ENCODE assay signal across 10 cellular contexts in the genomic region with DNA sequence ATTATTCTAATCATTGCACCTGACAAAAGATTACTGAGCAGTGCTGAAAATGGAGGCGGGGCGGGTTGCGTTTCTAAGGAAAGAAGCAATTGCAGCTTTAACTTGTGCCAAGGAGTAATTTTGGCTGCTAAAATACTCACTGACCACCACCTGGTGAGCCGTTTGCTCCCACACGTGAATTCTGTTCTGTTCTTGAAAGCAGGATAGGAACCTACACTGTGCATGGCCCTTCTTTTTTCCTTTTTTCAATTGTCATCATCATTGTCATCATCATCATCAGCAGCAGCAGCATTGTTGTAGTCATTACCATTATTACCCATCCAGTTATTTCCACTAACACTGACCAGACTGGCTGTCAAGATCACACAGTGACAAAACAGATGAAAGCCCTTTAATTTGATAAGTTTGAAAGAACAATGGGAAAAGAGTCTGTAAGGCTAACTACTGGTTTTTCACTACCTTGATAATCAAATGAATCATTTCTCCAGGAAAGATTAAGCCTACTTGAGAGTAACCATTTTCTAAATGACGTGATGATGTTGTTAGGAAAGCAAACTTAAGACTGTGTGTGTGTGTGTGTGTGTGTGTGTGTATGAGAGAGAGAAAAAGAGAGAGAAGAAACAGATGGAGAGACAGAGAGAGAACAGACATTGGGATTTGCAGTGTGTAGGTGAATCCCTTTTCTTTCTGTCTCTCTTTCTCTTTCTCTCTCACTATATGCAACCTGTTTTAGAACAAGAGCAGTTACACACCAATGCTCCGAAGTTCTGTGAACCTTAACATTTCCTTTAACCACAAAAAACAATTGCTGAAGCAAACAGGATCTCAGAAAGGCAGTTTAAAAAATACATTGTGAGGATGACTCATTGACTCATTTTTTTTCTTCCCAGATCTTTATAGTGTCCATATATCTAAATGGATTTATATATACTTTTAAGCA. TPM values are rescaled to one million over a fixed set of nuclear protein-coding genes. Genes with fewer than 3 reads are reported as not detected.
DNase-seq lines count a peak whose midpoint lies in the region; ATAC-seq and TF ChIP-seq lines count a peak whose summit lies in the region.
"Had no signal": no experiment of that assay in that cellular context is flagged by ENCODE, and none has a peak within 500 bp of the region (broad histone marks: within the 10 kb centered on the region; RNA-seq: fewer than 3 reads in every experiment).

No MANE protein-coding gene starts in this region.

- peaks cover 5% of the 10 kb centered on the region for H3K36me3 Mint-ChIP-seq in activated T-cell treated with anti-CD3 and anti-CD28 coated beads, Interleukin-2, amount 50 U/mL, for 4 hours (ENCODE audit: insufficient read depth)
- peaks cover 35% of the 10 kb centered on the region for H3K36me3 Mint-ChIP-seq in IgD-negative memory B cell
- peaks cover 10% of the 10 kb centered on the region for H3K36me3 Mint-ChIP-seq in stimulated activated naive CD8-positive, alpha-beta T cell treated with anti-CD3 and anti-CD28 coated beads, Interleukin-15, Interleukin-2, amounts not matched to agents 100 ng/mL and 50 ng/mL, for 24 hours (ENCODE audit: low read depth)

- H3K9me3 Mint-ChIP-seq in activated T-cell treated with anti-CD3 and anti-CD28 coated beads, Interleukin-2, amount 50 U/mL, for 4 hours = peaks cover 6% of the 10 kb centered on the region
- peaks cover 0 to 2% (median 0%) of the 10 kb centered on the region in 3 donors for H3K9me3 Mint-ChIP-seq in IgD-negative memory B cell
- peaks cover 7% of the 10 kb centered on the region for H3K9me3 Mint-ChIP-seq in stimulated activated naive CD8-positive, alpha-beta T cell treated with anti-CD3 and anti-CD28 coated beads, Interleukin-15, Interleukin-2, amounts not matched to agents 100 ng/mL and 50 ng/mL, for 24 hours

- ATAC-seq in activated T-cell treated with anti-CD3 and anti-CD28 coated beads, Interleukin-2, amount 50 U/mL, for 4 hours = peak; percentile 31 to 33
- no peak for ATAC-seq in HG03457 (IDR thresholded peaks at IDR 0.05; ENCODE audit: unreplicated experiment)

- H3K27ac ChIP-seq in tibial artery = no peak overlapping the region

- H3K4me3 Mint-ChIP-seq in activated T-cell treated with anti-CD3 and anti-CD28 coated beads, Interleukin-2, amount 50 U/mL, for 4 hours = peak overlapping the region; percentile 94
- H3K4me3 Mint-ChIP-seq in IgD-negative memory B cell = peak overlapping the region; percentile 99 to 100 (median 99)
- H3K4me3 Mint-ChIP-seq in stimulated activated naive CD8-positive, alpha-beta T cell treated with anti-CD3 and anti-CD28 coated beads, Interleukin-15, Interleukin-2, amounts not matched to agents 100 ng/mL and 50 ng/mL, for 24 hours = peak overlapping the region; percentile 91

- no peaks in the 10 kb centered on the region for H3K9me3 ChIP-seq in tibial artery

- no peaks in the 10 kb centered on the region for H3K27me3 ChIP-seq in tibial artery

- H3K4me1 ChIP-seq in tibial artery = peaks cover 0 to 31% (median 10%) of the 10 kb centered on the region in 4 donors

- intact Hi-C loops in tibial artery (cut with DNase I; ENCODE audit: low total_unique reads) = no loop called here

- H3K4me1 Mint-ChIP-seq in activated T-cell treated with anti-CD3 and anti-CD28 coated beads, Interleukin-2, amount 50 U/mL, for 4 hours (ENCODE audit: low read depth) = peaks cover 93% of the 10 kb centered on the region
- peaks cover 19 to 35% (median 26%) of the 10 kb centered on the region in 3 donors for H3K4me1 Mint-ChIP-seq in IgD-negative memory B cell
- H3K4me1 Mint-ChIP-seq in stimulated activated naive CD8-positive, alpha-beta T cell treated with anti-CD3 and anti-CD28 coated beads, Interleukin-15, Interleukin-2, amounts not matched to agents 100 ng/mL and 50 ng/mL, for 24 hours (ENCODE audit: low read depth) = peaks cover 97% of the 10 kb centered on the region

- H3K27me3 Mint-ChIP-seq in activated T-cell treated with anti-CD3 and anti-CD28 coated beads, Interleukin-2, amount 50 U/mL, for 4 hours (ENCODE audit: low read depth) = no peaks in the 10 kb centered on the region
- peaks cover 2% of the 10 kb centered on the region for H3K27me3 Mint-ChIP-seq in IgD-negative memory B cell
- H3K27me3 Mint-ChIP-seq in stimulated activated naive CD8-positive, alpha-beta T cell treated with anti-CD3 and anti-CD28 coated beads, Interleukin-15, Interleukin-2, amounts not matched to agents 100 ng/mL and 50 ng/mL, for 24 hours = peaks cover 4% of the 10 kb centered on the region

- no peak for TF ChIP-seq CTCF in tibial artery (IDR thresholded peaks at IDR 0.05)

- DNase-seq in activated T-cell treated with anti-CD3 and anti-CD28 coated beads, Interleukin-2, amount 50 U/mL, for 4 hours = no peak
- DNase-seq in activated T-cell treated with anti-CD3 and anti-CD28 coated beads for 4 hours = no peak
- DNase-seq in central memory CD4-positive, alpha-beta T cell = peak; percentile 61
- DNase-seq in NCI-H524 treated with DMSO at 0.1 percent for 48 hours (lab: John Stamatoyannopoulos, UW) = no peak
- no peak for DNase-seq in tibial artery
- DNase-seq: amniotic stem cell, posterior cingulate gyrus had no signal

- H3K36me3 ChIP-seq in tibial artery = no peaks in the 10 kb centered on the region

- H3K27ac Mint-ChIP-seq in IgD-negative memory B cell = peak overlapping the region; percentile 30 to 98 (median 83)
- H3K27ac Mint-ChIP-seq in stimulated activated naive CD8-positive, alpha-beta T cell treated with anti-CD3 and anti-CD28 coated beads, Interleukin-15, Interleukin-2, amounts not matched to agents 100 ng/mL and 50 ng/mL, for 24 hours = peak overlapping the region; percentile 98

- no peak overlapping the region for H3K4me3 ChIP-seq in tibial artery

RNA-seq across cellular contexts. Expression of a gene that starts 3.7 kb away (rescaled TPM):
- total RNA-seq in activated T-cell treated with anti-CD3 and anti-CD28 coated beads, Interleukin-2, amount 50 U/mL, for 4 hours = 10 to 100 TPM; 14.7 to 17.4 (median 16.8) TPM
- 561 TPM for polyA plus RNA-seq in IgD-negative memory B cell
